ENCODE assay signal across 3 cellular contexts in genomic region chr4:57303012-57303751, GRCh38.
TF ChIP-seq lines count a peak whose summit lies in the region.

No MANE protein-coding gene starts in this region.

TF ChIP-seq in SK-N-SH, 30 proteins besides CTCF, POLR2A, EP300 and RAD21 (continued from another document):
- TF ChIP-seq FOXJ3 (CRISPR knock-in tag; IDR thresholded peaks at IDR 0.05) = no peak
- no peak for TF ChIP-seq RFX5 (IDR thresholded peaks at IDR 0.05; ENCODE audit: low read length)
- no peak for TF ChIP-seq FOSL2 (IDR thresholded peaks at IDR 0.05; ENCODE audit: borderline replicate concordance, low read depth)
- no peak for TF ChIP-seq YY1 (IDR thresholded peaks at IDR 0.05; ENCODE audit: low read depth)
- TF ChIP-seq JUND (IDR thresholded peaks at IDR 0.05) = no peak
- no peak for TF ChIP-seq MXI1 (IDR thresholded peaks at IDR 0.05; ENCODE audit: low read depth, low read length)
- no peak for TF ChIP-seq RCOR1 (IDR thresholded peaks at IDR 0.05; ENCODE audit: low read length)
- no peak for TF ChIP-seq GATA2 (CRISPR knock-in tag; IDR thresholded peaks at IDR 0.05)
- no peak for TF ChIP-seq ELF1 (IDR thresholded peaks at IDR 0.05)
- TF ChIP-seq TAF1 (IDR thresholded peaks at IDR 0.05; ENCODE audit: borderline replicate concordance, low read depth, low read length) = no peak
- TF ChIP-seq REST (IDR thresholded peaks at IDR 0.05; ENCODE audit: low read depth, low read length) = no peak
- TF ChIP-seq TEAD4 (IDR thresholded peaks at IDR 0.05; ENCODE audit: borderline replicate concordance, insufficient read depth) = no peak
- TF ChIP-seq CHD2 (IDR thresholded peaks at IDR 0.05; ENCODE audit: low read length, partially characterized antibody) = no peak
TF ChIP-seq in SK-N-SH: peak in this region for 0.

TF ChIP-seq in SK-N-SH treated with all-trans-retinoic acid at 6 μM for 48 hours, 23 proteins besides CTCF, POLR2A, EP300 and RAD21 (continued from another document):
- no peak for TF ChIP-seq TSHZ2 (CRISPR knock-in tag; IDR thresholded peaks at IDR 0.05)

TF ChIP-seq in endothelial cell of umbilical vein, 7 proteins besides CTCF, POLR2A, EP300 and RAD21 (continued from another document):
- no peak for TF ChIP-seq JUN (IDR thresholded peaks at IDR 0.05; ENCODE audit: borderline replicate concordance, insufficient read depth, insufficient read length, low read depth)
- TF ChIP-seq FOS (IDR thresholded peaks at IDR 0.05; ENCODE audit: borderline replicate concordance, insufficient read depth, low read length) = no peak
- no peak for TF ChIP-seq GATA2 (IDR thresholded peaks at IDR 0.05; ENCODE audit: insufficient read depth, insufficient read length, low read depth, low read length)
- no peak for TF ChIP-seq POLR2AphosphoS5 (IDR thresholded peaks at IDR 0.05; ENCODE audit: insufficient read depth, low read depth, low read length)
